In genomic region chr9:93463638-93464248, GRCh38 we compare ENCODE assay signal across 1 cellular context.
TF ChIP-seq lines count a peak whose summit lies in the region.

No MANE protein-coding gene starts in this region.

TF ChIP-seq in GM12878, 131 proteins besides CTCF, POLR2A, EP300 and RAD21:
- no peak for TF ChIP-seq TCF12 (IDR thresholded peaks at IDR 0.05; ENCODE audit: low read depth, low read length)
- no peak for TF ChIP-seq ZBED1 (IDR thresholded peaks at IDR 0.05; ENCODE audit: borderline replicate concordance)
- no peak for TF ChIP-seq NFXL1 (IDR thresholded peaks at IDR 0.05; ENCODE audit: borderline replicate concordance)
- TF ChIP-seq ATF7 (IDR thresholded peaks at IDR 0.05; ENCODE audit: low read depth), result no peak
- no peak for TF ChIP-seq JUNB (IDR thresholded peaks at IDR 0.05)
- TF ChIP-seq ZZZ3 (IDR thresholded peaks at IDR 0.05; ENCODE audit: control insufficient read depth, insufficient read length, low read depth), result no peak
- no peak for TF ChIP-seq IKZF2 (IDR thresholded peaks at IDR 0.05)
- no peak for TF ChIP-seq FOXM1 (IDR thresholded peaks at IDR 0.05; ENCODE audit: low read depth, low read length)
- no peak for TF ChIP-seq SMAD5 (IDR thresholded peaks at IDR 0.05; ENCODE audit: low read depth)
- no peak for TF ChIP-seq YBX1 (IDR thresholded peaks at IDR 0.05)
- TF ChIP-seq CHD1 (IDR thresholded peaks at IDR 0.05; ENCODE audit: low read depth, low read length), result no peak
- TF ChIP-seq SIN3A (IDR thresholded peaks at IDR 0.05; ENCODE audit: low read depth, low read length), result no peak
- no peak for TF ChIP-seq RELB (IDR thresholded peaks at IDR 0.05; ENCODE audit: low read depth)
- no peak for TF ChIP-seq IKZF1 (conservative IDR thresholded peaks at IDR 0.05)
- TF ChIP-seq, protein P1, sequence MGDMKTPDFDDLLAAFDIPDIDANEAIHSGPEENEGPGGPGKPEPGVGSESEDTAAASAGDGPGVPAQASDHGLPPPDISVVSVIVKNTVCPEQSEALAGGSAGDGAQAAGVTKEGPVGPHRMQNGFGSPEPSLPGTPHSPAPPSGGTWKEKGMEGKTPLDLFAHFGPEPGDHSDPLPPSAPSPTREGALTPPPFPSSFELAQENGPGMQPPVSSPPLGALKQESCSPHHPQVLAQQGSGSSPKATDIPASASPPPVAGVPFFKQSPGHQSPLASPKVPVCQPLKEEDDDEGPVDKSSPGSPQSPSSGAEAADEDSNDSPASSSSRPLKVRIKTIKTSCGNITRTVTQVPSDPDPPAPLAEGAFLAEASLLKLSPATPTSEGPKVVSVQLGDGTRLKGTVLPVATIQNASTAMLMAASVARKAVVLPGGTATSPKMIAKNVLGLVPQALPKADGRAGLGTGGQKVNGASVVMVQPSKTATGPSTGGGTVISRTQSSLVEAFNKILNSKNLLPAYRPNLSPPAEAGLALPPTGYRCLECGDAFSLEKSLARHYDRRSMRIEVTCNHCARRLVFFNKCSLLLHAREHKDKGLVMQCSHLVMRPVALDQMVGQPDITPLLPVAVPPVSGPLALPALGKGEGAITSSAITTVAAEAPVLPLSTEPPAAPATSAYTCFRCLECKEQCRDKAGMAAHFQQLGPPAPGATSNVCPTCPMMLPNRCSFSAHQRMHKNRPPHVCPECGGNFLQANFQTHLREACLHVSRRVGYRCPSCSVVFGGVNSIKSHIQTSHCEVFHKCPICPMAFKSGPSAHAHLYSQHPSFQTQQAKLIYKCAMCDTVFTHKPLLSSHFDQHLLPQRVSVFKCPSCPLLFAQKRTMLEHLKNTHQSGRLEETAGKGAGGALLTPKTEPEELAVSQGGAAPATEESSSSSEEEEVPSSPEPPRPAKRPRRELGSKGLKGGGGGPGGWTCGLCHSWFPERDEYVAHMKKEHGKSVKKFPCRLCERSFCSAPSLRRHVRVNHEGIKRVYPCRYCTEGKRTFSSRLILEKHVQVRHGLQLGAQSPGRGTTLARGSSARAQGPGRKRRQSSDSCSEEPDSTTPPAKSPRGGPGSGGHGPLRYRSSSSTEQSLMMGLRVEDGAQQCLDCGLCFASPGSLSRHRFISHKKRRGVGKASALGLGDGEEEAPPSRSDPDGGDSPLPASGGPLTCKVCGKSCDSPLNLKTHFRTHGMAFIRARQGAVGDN (IDR thresholded peaks at IDR 0.05), result no peak
- no peak for TF ChIP-seq MXI1 (IDR thresholded peaks at IDR 0.05; ENCODE audit: low read depth, low read length)
- TF ChIP-seq, protein P2, sequence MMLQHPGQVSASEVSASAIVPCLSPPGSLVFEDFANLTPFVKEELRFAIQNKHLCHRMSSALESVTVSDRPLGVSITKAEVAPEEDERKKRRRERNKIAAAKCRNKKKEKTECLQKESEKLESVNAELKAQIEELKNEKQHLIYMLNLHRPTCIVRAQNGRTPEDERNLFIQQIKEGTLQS (IDR thresholded peaks at IDR 0.05; ENCODE audit: borderline replicate concordance, extremely low read depth, low read depth, low read length), result no peak
